In the genomic region with DNA sequence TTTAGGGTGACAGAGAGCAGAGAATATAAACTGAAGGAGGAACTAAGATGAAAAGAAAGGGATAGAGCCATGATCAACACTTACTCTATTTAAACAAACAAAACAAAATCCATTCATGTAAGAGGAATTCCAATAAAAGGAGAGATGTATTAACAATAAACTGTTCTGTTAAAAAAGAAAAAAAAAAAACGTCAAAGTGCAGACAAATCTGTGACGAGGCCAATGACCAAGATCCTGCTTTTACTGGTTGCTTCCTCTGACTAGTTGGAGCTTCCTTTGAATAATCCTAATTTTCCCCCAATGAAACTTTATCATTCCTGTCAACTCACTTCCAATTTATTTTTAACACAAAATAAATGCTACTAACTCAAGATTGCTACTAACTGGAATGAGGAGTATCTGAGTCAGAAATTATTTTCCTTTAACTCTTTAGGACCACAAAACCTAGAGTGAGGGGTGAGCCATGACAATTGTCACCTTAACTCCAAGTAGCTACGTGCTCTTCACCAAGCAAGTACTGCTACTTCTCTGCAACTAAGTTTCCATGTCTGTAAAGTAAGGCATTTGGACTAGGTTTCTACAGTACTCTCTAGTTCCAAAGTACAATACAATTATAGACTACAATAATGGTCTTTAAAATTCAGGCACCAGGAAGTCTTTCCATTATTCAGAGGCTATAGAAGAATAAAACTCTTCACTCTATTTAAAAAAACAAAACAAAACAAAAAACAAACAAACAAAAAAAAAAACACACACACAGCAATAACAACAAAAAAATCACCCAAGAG, we compare ENCODE assay signal across 15 cellular contexts.
DNase-seq lines count a peak whose midpoint lies in the region; ATAC-seq and TF ChIP-seq lines count a peak whose summit lies in the region.
"Had no signal": no experiment of that assay in that cellular context is flagged by ENCODE, and none has a peak within 500 bp of the region (broad histone marks: within the 10 kb centered on the region; RNA-seq: fewer than 3 reads in every experiment).

No MANE protein-coding gene starts in this region.

- H3K4me1 ChIP-seq in HCT116 (ENCODE audit: control insufficient read depth in 1 of 2, insufficient read depth in 2 of 2, low read length in 2 of 2) (peaks cover 9 to 16% of the 10 kb centered on the region in 2 experiments; a peak in 3 of 4 replicates), mucosa of rectum (ENCODE audit: control insufficient read depth in 2 of 2, insufficient read depth in 2 of 2, low read length in 2 of 2) (peaks cover 19 to 44% of the 10 kb centered on the region in 2 donors)

- no peaks in the 10 kb centered on the region for H3K79me2 ChIP-seq in HCT116 (ENCODE audit: insufficient read depth, low read length)

- no peaks in the 10 kb centered on the region for H3K27me3 ChIP-seq in HCT116 (ENCODE audit: insufficient read depth, low read length)
- H3K27me3 ChIP-seq in mucosa of rectum (ENCODE audit: control insufficient read depth in 2 of 2, insufficient read depth in 2 of 2, low read length in 2 of 2), result no peaks in the 10 kb centered on the region

- no peak for TF ChIP-seq CTCF in AG09309 (IDR thresholded peaks at IDR 0.05; ENCODE audit: control insufficient read depth, insufficient read depth, low read depth, low read length, missing control alignments)
- TF ChIP-seq CTCF in HCT116 (IDR thresholded peaks at IDR 0.05 in 2 of 3, conservative IDR thresholded peaks at IDR 0.05 in 1 of 3; ENCODE audit: borderline replicate concordance in 1 of 3, insufficient read depth in 1 of 3, low read depth in 2 of 3, low read length in 2 of 3), result no peak
- TF ChIP-seq CTCF in chondrocyte (IDR thresholded peaks at IDR 0.05), result no peak
- TF ChIP-seq CTCF in GM10266 (IDR thresholded peaks at IDR 0.05; ENCODE audit: control insufficient read depth, insufficient read depth, low read depth, missing control alignments), result no peak

- no peaks in the 10 kb centered on the region for H3K9me2 ChIP-seq in HCT116 (ENCODE audit: insufficient read depth)

- peaks cover 27% of the 10 kb centered on the region for H3K4me1 Mint-ChIP-seq in chondrocyte (ENCODE audit: low read depth)
- H3K4me1 Mint-ChIP-seq: CD4-positive, CD25-positive, alpha-beta regulatory T cell had no signal

- peaks cover 3% of the 10 kb centered on the region for H3K9me3 Mint-ChIP-seq in chondrocyte (ENCODE audit: low read depth)
- H3K9me3 Mint-ChIP-seq: activated naive CD8-positive, alpha-beta T cell treated with anti-CD3 and anti-CD28 coated beads, Interleukin-2, amount 50 U/mL, for 24 hours; CD4-positive, CD25-positive, alpha-beta regulatory T cell had no signal

- no peaks in the 10 kb centered on the region for H3K36me3 ChIP-seq in HCT116 (ENCODE audit: control insufficient read depth in 1 of 2, insufficient read depth in 2 of 2, low read length in 2 of 2)
- no peaks in the 10 kb centered on the region for H3K36me3 ChIP-seq in mucosa of rectum (ENCODE audit: control insufficient read depth in 2 of 2, insufficient read depth in 2 of 2, low read length in 2 of 2)

- no peak for TF ChIP-seq RAD21 in HCT116 (IDR thresholded peaks at IDR 0.05; ENCODE audit: low read depth)

- H3K4me2 ChIP-seq in HCT116 (ENCODE audit: low read length), result peak overlapping the region; percentile 2; the same call in 1 of the 2 replicates

- POLR2A ChIA-PET in HCT116 (lab: Charles Lee), result no interaction called here

- H3K27ac Mint-ChIP-seq in chondrocyte (ENCODE audit: unreplicated experiment), result peak overlapping the region; percentile 27
- H3K27ac Mint-ChIP-seq: activated naive CD8-positive, alpha-beta T cell treated with anti-CD3 and anti-CD28 coated beads, Interleukin-2, amount 50 U/mL, for 24 hours; CD4-positive, CD25-positive, alpha-beta regulatory T cell had no signal

- no TSS peak for BruUV-seq in HCT116 (replicated peaks; lab: Mats Ljungman, UMichigan)

- no peaks in the 10 kb centered on the region for H3K36me3 Mint-ChIP-seq in chondrocyte (ENCODE audit: low read depth)
- H3K36me3 Mint-ChIP-seq: CD4-positive, CD25-positive, alpha-beta regulatory T cell had no signal

- H3K27ac ChIP-seq in HCT116 (ENCODE audit: low read depth, low read length) (no peak overlapping the region), mucosa of rectum (ENCODE audit: low read depth in 2 of 2, low read length in 2 of 2) (peak overlapping the region; percentile 39 to 52)

- no peak overlapping the region for H3K4me3 ChIP-seq in AG09309 (ENCODE audit: control insufficient read depth, low read depth, low read length)
- no peak overlapping the region for H3K4me3 ChIP-seq in HCT116 (replicated peaks in 1 of 2; ENCODE audit: low read depth in 1 of 2, low read length in 2 of 2)
- H3K4me3 ChIP-seq in mucosa of rectum (ENCODE audit: low read length in 2 of 2), result peak overlapping the region in 1 of 2 donors; percentile 23

- RAD21 ChIA-PET in HCT116 (lab: Charles Lee; ENCODE audit: low non-redundant PET in 1 of 2, low total read pairs in 2 of 2, uncharacterized antibody in 2 of 2, unreplicated experiment in 2 of 2), result no interaction called here

- CTCF ChIA-PET in HCT116 (lab: Charles Lee), result interaction anchor here (1.4 kb wide), 1 partner anchor 11 kb away, joined by 3 read pairs; no protein-coding TSS in a partner anchor

- DNase-seq in AG09309 (ENCODE audit: low read depth) (peak; percentile 14), HCT116 (ENCODE audit: low read depth, low spot score) (no peak), chondrocyte (ENCODE audit: low spot score) (no peak), GM10266 (ENCODE audit: extremely low spot score) (no peak), Ammon's horn (ENCODE audit: low spot score) (no peak)
- DNase-seq: activated CD4-positive, alpha-beta T cell treated with anti-CD3 and anti-CD28 coated beads for 4 hours; activated naive CD8-positive, alpha-beta T cell treated with anti-CD3 and anti-CD28 coated beads, Interleukin-2, amount 50 U/mL, for 24 hours; CD4-positive, CD25-positive, alpha-beta regulatory T cell; DMS53; hippocampal formation; NCI-H1436; NCI-H526 had no signal

- no peak for TF ChIP-seq POLR2A in HCT116 (IDR thresholded peaks at IDR 0.05; ENCODE audit: borderline replicate concordance, extremely low read depth, insufficient read depth, insufficient read length)

- H3K9ac ChIP-seq in HCT116 (ENCODE audit: low read length), result no peak overlapping the region
- H3K9ac ChIP-seq in mucosa of rectum (ENCODE audit: low read depth in 1 of 2, low read length in 2 of 2), result no peak overlapping the region

- intact Hi-C loops in HCT116 (cut with micrococcal nuclease), result no loop called here

- no peaks in the 10 kb centered on the region for H4K20me1 ChIP-seq in HCT116 (ENCODE audit: insufficient read depth)

- no peak overlapping the region for H2AFZ ChIP-seq in HCT116 (ENCODE audit: low read depth, low read length, poor library complexity, severe bottlenecking)

- ATAC-seq in HCT116, result no peak
- no peak for ATAC-seq in GM21786 (IDR thresholded peaks at IDR 0.05; ENCODE audit: unreplicated experiment)
- ATAC-seq in GM18873 (IDR thresholded peaks at IDR 0.05; ENCODE audit: low FRiP score, unreplicated experiment), result no peak
- ATAC-seq: activated naive CD8-positive, alpha-beta T cell treated with anti-CD3 and anti-CD28 coated beads, Interleukin-2, amount 50 U/mL, for 24 hours had no signal

- H3K4me3 Mint-ChIP-seq in chondrocyte (ENCODE audit: unreplicated experiment), result no peak overlapping the region
- H3K4me3 Mint-ChIP-seq: activated naive CD8-positive, alpha-beta T cell treated with anti-CD3 and anti-CD28 coated beads, Interleukin-2, amount 50 U/mL, for 24 hours had no signal

- no peaks in the 10 kb centered on the region for H3K9me3 ChIP-seq in HCT116 (ENCODE audit: control insufficient read depth in 1 of 2, insufficient read depth in 1 of 2, low read depth in 1 of 2, low read length in 2 of 2)
- no peaks in the 10 kb centered on the region for H3K9me3 ChIP-seq in mucosa of rectum (ENCODE audit: control insufficient read depth in 2 of 2, low read length in 2 of 2)

- H3K27me3 Mint-ChIP-seq in chondrocyte (ENCODE audit: low read depth), result no peaks in the 10 kb centered on the region
- H3K27me3 Mint-ChIP-seq: activated naive CD8-positive, alpha-beta T cell treated with anti-CD3 and anti-CD28 coated beads, Interleukin-2, amount 50 U/mL, for 24 hours; CD4-positive, CD25-positive, alpha-beta regulatory T cell had no signal

TF ChIP-seq in HCT116, 20 proteins besides CTCF, POLR2A, EP300 and RAD21:
- TF ChIP-seq SP1 (IDR thresholded peaks at IDR 0.05; ENCODE audit: low read depth) (no peak), TCF7L2 (IDR thresholded peaks at IDR 0.05; ENCODE audit: borderline replicate concordance, extremely low read depth, insufficient read depth, insufficient read length) (no peak), ELF1 (IDR thresholded peaks at IDR 0.05; ENCODE audit: borderline replicate concordance, low read depth) (no peak), CBX3 (IDR thresholded peaks at IDR 0.05; ENCODE audit: low read depth) (no peak), EZH2phosphoT487 (IDR thresholded peaks at IDR 0.05; ENCODE audit: borderline replicate concordance) (no peak), CEBPB (IDR thresholded peaks at IDR 0.05; ENCODE audit: low read depth) (no peak), ZFX (IDR thresholded peaks at IDR 0.05) (no peak), EGR1 (IDR thresholded peaks at IDR 0.05; ENCODE audit: low read depth) (no peak), POLR2AphosphoS5 (IDR thresholded peaks at IDR 0.05; ENCODE audit: low read depth, low read length) (no peak), JUND (IDR thresholded peaks at IDR 0.05) (no peak)
- TF ChIP-seq, protein P1, sequence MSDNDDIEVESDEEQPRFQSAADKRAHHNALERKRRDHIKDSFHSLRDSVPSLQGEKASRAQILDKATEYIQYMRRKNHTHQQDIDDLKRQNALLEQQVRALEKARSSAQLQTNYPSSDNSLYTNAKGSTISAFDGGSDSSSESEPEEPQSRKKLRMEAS (IDR thresholded peaks at IDR 0.05), result no peak
- TF ChIP-seq, protein P2, sequence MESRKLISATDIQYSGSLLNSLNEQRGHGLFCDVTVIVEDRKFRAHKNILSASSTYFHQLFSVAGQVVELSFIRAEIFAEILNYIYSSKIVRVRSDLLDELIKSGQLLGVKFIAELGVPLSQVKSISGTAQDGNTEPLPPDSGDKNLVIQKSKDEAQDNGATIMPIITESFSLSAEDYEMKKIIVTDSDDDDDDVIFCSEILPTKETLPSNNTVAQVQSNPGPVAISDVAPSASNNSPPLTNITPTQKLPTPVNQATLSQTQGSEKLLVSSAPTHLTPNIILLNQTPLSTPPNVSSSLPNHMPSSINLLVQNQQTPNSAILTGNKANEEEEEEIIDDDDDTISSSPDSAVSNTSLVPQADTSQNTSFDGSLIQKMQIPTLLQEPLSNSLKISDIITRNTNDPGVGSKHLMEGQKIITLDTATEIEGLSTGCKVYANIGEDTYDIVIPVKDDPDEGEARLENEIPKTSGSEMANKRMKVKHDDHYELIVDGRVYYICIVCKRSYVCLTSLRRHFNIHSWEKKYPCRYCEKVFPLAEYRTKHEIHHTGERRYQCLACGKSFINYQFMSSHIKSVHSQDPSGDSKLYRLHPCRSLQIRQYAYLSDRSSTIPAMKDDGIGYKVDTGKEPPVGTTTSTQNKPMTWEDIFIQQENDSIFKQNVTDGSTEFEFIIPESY (IDR thresholded peaks at IDR 0.05; ENCODE audit: extremely low read depth, insufficient replicate concordance, low read length), result no peak
